Comparison of ENCODE assay signal across 24 cellular contexts in the genomic region with DNA sequence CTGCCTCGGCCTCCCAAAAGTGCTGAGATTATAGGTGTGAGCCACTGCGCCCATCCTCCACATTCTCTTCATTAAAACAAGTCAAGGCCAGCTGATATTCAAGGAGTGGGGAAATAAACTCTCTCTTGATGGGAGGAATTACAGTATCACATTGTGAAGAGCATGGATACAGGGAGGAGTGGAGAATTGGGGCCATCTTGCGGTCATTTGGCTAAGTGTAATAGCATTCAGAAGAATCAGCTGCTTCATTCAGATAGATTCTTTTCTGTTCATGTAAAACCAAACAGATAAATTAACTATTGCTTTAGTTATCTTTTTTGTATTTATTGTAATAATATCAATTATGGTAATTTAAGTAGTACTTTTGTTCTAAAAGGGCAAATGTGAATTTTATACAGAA.
DNase-seq lines count a peak whose midpoint lies in the region; ATAC-seq and TF ChIP-seq lines count a peak whose summit lies in the region.
"Had no signal": no experiment of that assay in that cellular context is flagged by ENCODE, and none has a peak within 500 bp of the region (broad histone marks: within the 10 kb centered on the region; RNA-seq: fewer than 3 reads in every experiment).

No MANE protein-coding gene starts in this region.

- H3K4me3 ChIP-seq in endodermal cell (ENCODE audit: low read length) = no peak overlapping the region
- H3K4me3 ChIP-seq: adrenal gland, gastroesophageal sphincter, right atrium auricular region, stomach had no signal

- no peak for DNase-seq in AG09319 (ENCODE audit: extremely low read depth, low read depth)
- peak; percentile 36 for DNase-seq in RPMI7951 (ENCODE audit: low read depth)
- DNase-seq in endodermal cell = peak; percentile 50
- DNase-seq in left kidney (ENCODE audit: low read depth, low spot score) = peak; percentile 21
- DNase-seq in stimulated activated effector memory CD8-positive, alpha-beta T cell treated with anti-CD3 and anti-CD28 coated beads, Interleukin-12 subunit alpha, Interleukin-12 subunit beta, amount 100 ng/mL, for 72 hours (ENCODE audit: low spot score in 2 of 2) = no peak
- no peak for DNase-seq in germinal center (ENCODE audit: low spot score)
- DNase-seq in amniotic stem cell (lab: John Stamatoyannopoulos, UW) = no peak
- DNase-seq: activated CD4-positive, alpha-beta T cell treated with anti-CD3 and anti-CD28 coated beads, Interleukin-2, amount 50 U/mL, for 48 hours; adrenal gland; HCEC 1CT; left colon; naive thymus-derived CD4-positive, alpha-beta T cell; NCI-H1417; NCI-H510A treated with DMSO at 0.1 percent for 48 hours; NK-92 treated with Interleukin-12 subunit alpha and Interleukin-12 subunit beta, amount 100 ng/mL, for 24 hours; stimulated activated CD4-positive, alpha-beta T cell treated with anti-CD3 and anti-CD28 coated beads, Interleukin-12 subunit alpha, Interleukin-12 subunit beta, amount 100 ng/mL, for 4 hours; stomach; WERI-Rb-1 had no signal

- H3K9ac ChIP-seq in endodermal cell (ENCODE audit: extremely low read depth, low read length, poor library complexity, severe bottlenecking) = no peak overlapping the region

- 94% methylated on average over 3 of the region's 3 CpGs; no CpG with 5 or more reads in 1 of the 2 experiments for WGBS in endodermal cell (ENCODE audit: insufficient coverage in 1 of 2, insufficient read length in 1 of 2), 2 experiments

- no peak overlapping the region for H3K27ac Mint-ChIP-seq in endodermal cell
- no peak overlapping the region for H3K27ac Mint-ChIP-seq in stimulated activated effector memory CD8-positive, alpha-beta T cell treated with anti-CD3 and anti-CD28 coated beads, Interleukin-12 subunit alpha, Interleukin-12 subunit beta, amount 100 ng/mL, for 72 hours

- H3K9me3 ChIP-seq in endodermal cell (ENCODE audit: control insufficient read depth, low read length) = no peaks in the 10 kb centered on the region
- H3K9me3 ChIP-seq: gastroesophageal sphincter, right atrium auricular region, stomach had no signal

- peaks cover 3% of the 10 kb centered on the region for H3K36me3 ChIP-seq in endodermal cell (ENCODE audit: control insufficient read depth, insufficient read depth, low read length)
- H3K36me3 ChIP-seq: adrenal gland had no signal

- ATAC-seq in stimulated activated effector memory CD8-positive, alpha-beta T cell treated with anti-CD3 and anti-CD28 coated beads, Interleukin-12 subunit alpha, Interleukin-12 subunit beta, amount 100 ng/mL, for 72 hours = no peak
- ATAC-seq in esophagus mucosa = no peak
- ATAC-seq: gastroesophageal sphincter; left colon; naive thymus-derived CD4-positive, alpha-beta T cell had no signal

- H3K27me3 ChIP-seq in endodermal cell (ENCODE audit: control insufficient read depth, insufficient read depth, low read length, poor library complexity, severe bottlenecking) = no peaks in the 10 kb centered on the region
- H3K27me3 ChIP-seq: adrenal gland, gastroesophageal sphincter, right atrium auricular region, stomach had no signal

- H3K4me3 Mint-ChIP-seq in endodermal cell = no peak overlapping the region
- H3K4me3 Mint-ChIP-seq in stimulated activated effector memory CD8-positive, alpha-beta T cell treated with anti-CD3 and anti-CD28 coated beads, Interleukin-12 subunit alpha, Interleukin-12 subunit beta, amount 100 ng/mL, for 72 hours = no peak overlapping the region
- H3K4me3 Mint-ChIP-seq: CD14-positive monocyte; naive thymus-derived CD4-positive, alpha-beta T cell had no signal

- TF ChIP-seq CTCF in AG09319 (IDR thresholded peaks at IDR 0.05; ENCODE audit: low read depth, low read length) (peak; percentile 16), endodermal cell (conservative IDR thresholded peaks at IDR 0.05) (peak; percentile 66)

- no peaks in the 10 kb centered on the region for H3K9me3 Mint-ChIP-seq in endodermal cell
- no peaks in the 10 kb centered on the region for H3K9me3 Mint-ChIP-seq in stimulated activated effector memory CD8-positive, alpha-beta T cell treated with anti-CD3 and anti-CD28 coated beads, Interleukin-12 subunit alpha, Interleukin-12 subunit beta, amount 100 ng/mL, for 72 hours
- H3K9me3 Mint-ChIP-seq: naive thymus-derived CD4-positive, alpha-beta T cell had no signal

- H3K27ac ChIP-seq in endodermal cell (ENCODE audit: low read depth, low read length) = no peak overlapping the region
- H3K27ac ChIP-seq: adrenal gland, epithelial cell of prostate, gastroesophageal sphincter, HL-60, right atrium auricular region, stomach, WERI-Rb-1 had no signal

- peaks cover 6% of the 10 kb centered on the region for H3K36me3 Mint-ChIP-seq in endodermal cell (ENCODE audit: low read depth)
- H3K36me3 Mint-ChIP-seq in stimulated activated effector memory CD8-positive, alpha-beta T cell treated with anti-CD3 and anti-CD28 coated beads, Interleukin-12 subunit alpha, Interleukin-12 subunit beta, amount 100 ng/mL, for 72 hours = peaks cover 19% of the 10 kb centered on the region

- peaks cover 6% of the 10 kb centered on the region for H3K4me1 Mint-ChIP-seq in endodermal cell
- H3K4me1 Mint-ChIP-seq in stimulated activated effector memory CD8-positive, alpha-beta T cell treated with anti-CD3 and anti-CD28 coated beads, Interleukin-12 subunit alpha, Interleukin-12 subunit beta, amount 100 ng/mL, for 72 hours = peaks cover 6% of the 10 kb centered on the region

- no peaks in the 10 kb centered on the region for H3K27me3 Mint-ChIP-seq in endodermal cell (ENCODE audit: insufficient read depth)
- H3K27me3 Mint-ChIP-seq: naive thymus-derived CD4-positive, alpha-beta T cell had no signal

- H3K4me1 ChIP-seq in endodermal cell (ENCODE audit: control insufficient read depth, insufficient read depth, low read length) = no peaks in the 10 kb centered on the region
- H3K4me1 ChIP-seq: gastroesophageal sphincter, right atrium auricular region, stomach had no signal

Comparison
In these comparisons a context has a peak if more than half of its experiments do, and no peak if none do; other contexts are left out.
1. DNase-seq: peak in RPMI7951 (single experiment), endodermal cell (single experiment) and left kidney (single experiment); none in AG09319 (single experiment), stimulated activated effector memory CD8-positive, alpha-beta T cell treated with anti-CD3 and anti-CD28 coated beads, Interleukin-12 subunit alpha, Interleukin-12 subunit beta, amount 100 ng/mL, for 72 hours (0 of 2), germinal center (single experiment) and amniotic stem cell (single experiment).